24 cellular contexts compared by ENCODE assay signal in the genomic region with DNA sequence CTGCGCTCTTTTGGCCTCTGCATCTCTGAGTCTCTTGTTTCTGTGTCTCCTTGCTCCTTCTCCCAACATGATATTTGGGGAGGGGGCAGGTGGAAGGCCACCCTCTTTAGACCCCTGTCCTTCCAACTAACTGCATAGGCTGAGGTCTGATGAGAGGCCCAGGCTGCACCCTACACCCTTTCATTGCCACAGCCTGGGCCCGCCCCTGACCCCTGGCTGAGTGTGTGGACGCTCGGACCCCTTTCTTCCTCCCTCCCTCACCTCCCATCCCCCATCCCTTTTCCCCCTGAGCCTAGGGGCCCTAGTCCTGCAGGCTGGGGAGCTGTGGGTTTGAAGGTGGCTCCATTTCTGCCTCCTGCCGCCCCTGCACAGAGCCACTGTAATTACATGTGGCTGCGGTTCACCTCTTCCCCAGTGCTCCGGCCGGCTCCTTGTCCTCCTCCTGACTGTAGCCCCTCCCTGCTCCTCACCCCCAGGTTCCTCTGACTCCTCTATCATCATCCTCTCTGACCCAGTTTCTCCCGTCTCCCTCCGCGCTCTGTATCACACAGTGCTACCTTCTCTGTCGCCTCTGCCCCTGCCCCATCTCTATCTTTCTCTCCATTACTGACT. TPM values are rescaled to one million over a fixed set of nuclear protein-coding genes. Genes with fewer than 3 reads are reported as not detected.
DNase-seq lines count a peak whose midpoint lies in the region; ATAC-seq, FAIRE-seq and TF ChIP-seq lines count a peak whose summit lies in the region.
"Had no signal": no experiment of that assay in that cellular context is flagged by ENCODE, and none has a peak within 500 bp of the region (broad histone marks: within the 10 kb centered on the region; RNA-seq: fewer than 3 reads in every experiment).

No MANE protein-coding gene starts in this region.

- H3K27me3 ChIP-seq in ectodermal cell (ENCODE audit: control insufficient read depth, insufficient read depth, low read length, poor library complexity, severe bottlenecking) (no peaks in the 10 kb centered on the region), upper lobe of right lung (no peaks in the 10 kb centered on the region)
- no peaks in the 10 kb centered on the region for H3K27me3 ChIP-seq in CD8-positive, alpha-beta T cell (ENCODE audit: insufficient read depth, low read length)
- H3K27me3 ChIP-seq: BLaER1 treated with 17β-estradiol and CSF1 and Interleukin-3, amounts not matched to agents 10 nM and 100 nM had no signal

- intact Hi-C loops in activated naive CD4-positive, alpha-beta T cell treated with anti-CD3 and anti-CD28 coated beads for 36 hours (cut with micrococcal nuclease): no loop called here
- intact Hi-C loops in upper lobe of right lung (cut with DNase I): no loop called here
- intact Hi-C loops in CD8-positive, alpha-beta T cell (cut with DNase I, micrococcal nuclease): no loop called here

- CTCF ChIA-PET in activated naive CD4-positive, alpha-beta T cell treated with anti-CD3 and anti-CD28 coated beads for 36 hours (lab: Charles Lee): no interaction called here
- CTCF ChIA-PET in CD8-positive, alpha-beta T cell (lab: Charles Lee): no interaction called here

- POLR2A ChIA-PET in CD8-positive, alpha-beta T cell (lab: Charles Lee): no interaction called here

- H3K27ac ChIP-seq in ectodermal cell (ENCODE audit: insufficient read depth, low read depth, low read length, poor library complexity, severe bottlenecking): no peak overlapping the region
- H3K27ac ChIP-seq in upper lobe of right lung: no peak overlapping the region
- H3K27ac ChIP-seq in CD8-positive, alpha-beta T cell (ENCODE audit: low read depth, low read length): no peak overlapping the region
- H3K27ac ChIP-seq: HL-60, prostate gland, spleen had no signal

- FAIRE-seq in GM19239 (lab: Jason Lieb, UNC): no peak
- FAIRE-seq: A204.1, G401.6, islet of Langerhans, urothelium cell line had no signal

- DNase-seq in activated naive CD4-positive, alpha-beta T cell treated with anti-CD3 and anti-CD28 coated beads, Interleukin-2, amount 50 U/mL, for 72 hours (ENCODE audit: low spot score in 2 of 2): no peak
- no peak for DNase-seq in activated naive CD4-positive, alpha-beta T cell treated with anti-CD3 and anti-CD28 coated beads for 36 hours
- DNase-seq in upper lobe of right lung (peak; percentile 39), NCI-H526 treated with DMSO at 0.1 percent for 48 hours (lab: John Stamatoyannopoulos, UW) (no peak), GM19239 (ENCODE audit: insufficient read length, low spot score) (no peak)
- DNase-seq in CD8-positive, alpha-beta T cell: no peak
- DNase-seq: activated CD4-positive, alpha-beta T cell treated with anti-CD3 and anti-CD28 coated beads, Interleukin-2, amount 50 U/mL, for 1 hour; naive B cell; NCI-H2081 treated with DMSO at 0.1 percent for 48 hours; spleen; stimulated activated CD4-positive, alpha-beta T cell treated with anti-CD3 and anti-CD28 coated beads, Interleukin-4, amount 100 ng/mL, for 4 hours; T-helper 1 cell had no signal

- H3K4me3 Mint-ChIP-seq in activated naive CD4-positive, alpha-beta T cell treated with anti-CD3 and anti-CD28 coated beads for 36 hours: no peak overlapping the region
- H3K4me3 Mint-ChIP-seq in nephron: peak overlapping the region; percentile 56 to 68 (median 68)
- H3K4me3 Mint-ChIP-seq in CD8-positive, alpha-beta T cell: no peak overlapping the region

- no peaks in the 10 kb centered on the region for H3K9me3 Mint-ChIP-seq in activated naive CD4-positive, alpha-beta T cell treated with anti-CD3 and anti-CD28 coated beads, Interleukin-2, amount 50 U/mL, for 72 hours
- H3K9me3 Mint-ChIP-seq in activated naive CD4-positive, alpha-beta T cell treated with anti-CD3 and anti-CD28 coated beads for 36 hours: no peaks in the 10 kb centered on the region
- no peaks in the 10 kb centered on the region for H3K9me3 Mint-ChIP-seq in nephron
- no peaks in the 10 kb centered on the region for H3K9me3 Mint-ChIP-seq in CD8-positive, alpha-beta T cell
- H3K9me3 Mint-ChIP-seq: naive B cell had no signal

- peaks cover 7% of the 10 kb centered on the region for H3K27me3 Mint-ChIP-seq in activated naive CD4-positive, alpha-beta T cell treated with anti-CD3 and anti-CD28 coated beads for 36 hours (ENCODE audit: low read depth)
- peaks cover 11% of the 10 kb centered on the region for H3K27me3 Mint-ChIP-seq in nephron (ENCODE audit: low read depth)
- peaks cover 19% of the 10 kb centered on the region for H3K27me3 Mint-ChIP-seq in CD8-positive, alpha-beta T cell (ENCODE audit: low read depth)

- H3K4me1 ChIP-seq in ectodermal cell (ENCODE audit: control insufficient read depth, insufficient read depth, low read length) (peaks cover 52% of the 10 kb centered on the region), upper lobe of right lung (peaks cover 8% of the 10 kb centered on the region)
- H3K4me1 ChIP-seq in CD8-positive, alpha-beta T cell (ENCODE audit: insufficient read depth, low read length): no peaks in the 10 kb centered on the region
- H3K4me1 ChIP-seq: prostate gland had no signal

- no peaks in the 10 kb centered on the region for H3K36me3 Mint-ChIP-seq in activated naive CD4-positive, alpha-beta T cell treated with anti-CD3 and anti-CD28 coated beads, Interleukin-2, amount 50 U/mL, for 72 hours
- H3K36me3 Mint-ChIP-seq in activated naive CD4-positive, alpha-beta T cell treated with anti-CD3 and anti-CD28 coated beads for 36 hours (ENCODE audit: low read depth): no peaks in the 10 kb centered on the region
- H3K36me3 Mint-ChIP-seq in nephron (ENCODE audit: low read depth): peaks cover 60% of the 10 kb centered on the region
- H3K36me3 Mint-ChIP-seq in CD8-positive, alpha-beta T cell: no peaks in the 10 kb centered on the region
- H3K36me3 Mint-ChIP-seq: naive B cell had no signal

- H3K4me1 Mint-ChIP-seq in activated naive CD4-positive, alpha-beta T cell treated with anti-CD3 and anti-CD28 coated beads for 36 hours (ENCODE audit: low read depth): no peaks in the 10 kb centered on the region
- peaks cover 87% of the 10 kb centered on the region for H3K4me1 Mint-ChIP-seq in nephron
- no peaks in the 10 kb centered on the region for H3K4me1 Mint-ChIP-seq in CD8-positive, alpha-beta T cell (ENCODE audit: low read depth)

- no peaks in the 10 kb centered on the region for H3K9me3 ChIP-seq in ectodermal cell (ENCODE audit: control insufficient read depth, low read length)
- H3K9me3 ChIP-seq in upper lobe of right lung: no peaks in the 10 kb centered on the region
- H3K9me3 ChIP-seq in CD8-positive, alpha-beta T cell (ENCODE audit: low read length): no peaks in the 10 kb centered on the region
- H3K9me3 ChIP-seq: BLaER1 treated with 17β-estradiol and CSF1 and Interleukin-3, amounts not matched to agents 10 nM and 100 nM; prostate gland; spleen had no signal

- H3K4me3 ChIP-seq in ectodermal cell (ENCODE audit: insufficient read depth, low read depth, low read length) (peak overlapping the region; percentile 10), upper lobe of right lung (no peak overlapping the region)
- H3K4me3 ChIP-seq in CD8-positive, alpha-beta T cell (ENCODE audit: low read depth, low read length): no peak overlapping the region
- H3K4me3 ChIP-seq: BLaER1 treated with 17β-estradiol and CSF1 and Interleukin-3, amounts not matched to agents 10 nM and 100 nM; lung; prostate gland; spleen had no signal

- 21 to 23% methylated on average over 12 of the region's 12 CpGs for WGBS in ectodermal cell, 2 experiments

- H3K36me3 ChIP-seq in ectodermal cell (ENCODE audit: control insufficient read depth, insufficient read depth, low read length) (peaks cover 22% of the 10 kb centered on the region), upper lobe of right lung (no peaks in the 10 kb centered on the region)
- no peaks in the 10 kb centered on the region for H3K36me3 ChIP-seq in CD8-positive, alpha-beta T cell (ENCODE audit: insufficient read depth, low read length)
- H3K36me3 ChIP-seq: prostate gland, spleen had no signal

- no peak for ATAC-seq in activated naive CD4-positive, alpha-beta T cell treated with anti-CD3 and anti-CD28 coated beads, Interleukin-2, amount 50 U/mL, for 72 hours
- ATAC-seq in upper lobe of right lung: no peak
- no peak for ATAC-seq in CD8-positive, alpha-beta T cell
- ATAC-seq: Right ventricle myocardium inferior had no signal

- peak overlapping the region; percentile 70 to 78 for H3K27ac Mint-ChIP-seq in activated naive CD4-positive, alpha-beta T cell treated with anti-CD3 and anti-CD28 coated beads, Interleukin-2, amount 50 U/mL, for 72 hours
- no peak overlapping the region for H3K27ac Mint-ChIP-seq in activated naive CD4-positive, alpha-beta T cell treated with anti-CD3 and anti-CD28 coated beads for 36 hours
- peak overlapping the region; percentile 66 to 97 (median 71) for H3K27ac Mint-ChIP-seq in nephron
- H3K27ac Mint-ChIP-seq in CD8-positive, alpha-beta T cell: no peak overlapping the region

- no peak for TF ChIP-seq CTCF in nephron (IDR thresholded peaks at IDR 0.05; ENCODE audit: unreplicated experiment in 3 of 3)
- no peak for TF ChIP-seq CTCF in upper lobe of right lung (IDR thresholded peaks at IDR 0.05)
- no peak for TF ChIP-seq CTCF in CD8-positive, alpha-beta T cell (IDR thresholded peaks at IDR 0.05)

RNA-seq across cellular contexts. Expression of gene MDFI, which starts 6.8 kb away (rescaled TPM):
- total RNA-seq in activated naive CD4-positive, alpha-beta T cell treated with anti-CD3 and anti-CD28 coated beads, Interleukin-2, amount 50 U/mL, for 72 hours: not detected
- total RNA-seq in activated naive CD4-positive, alpha-beta T cell treated with anti-CD3 and anti-CD28 coated beads for 36 hours: not detected
- 63.6 TPM for polyA plus RNA-seq in ectodermal cell (2013, experiment 1 of 4)
- 49.1 TPM for polyA plus RNA-seq in ectodermal cell (2013, experiment 2 of 4)
- polyA plus RNA-seq in ectodermal cell (2013, experiment 3 of 4): 69.8 TPM
- polyA plus RNA-seq in ectodermal cell (2013, experiment 4 of 4): 71.0 TPM
- 11.0 TPM for total RNA-seq in upper lobe of right lung
- not detected for total RNA-seq in CD8-positive, alpha-beta T cell
- polyA plus RNA-seq: fibroblast of lung had no signal

Comparison
In these comparisons a context has a peak if more than half of its experiments do, and no peak if none do; other contexts are left out.
1. H3K27ac Mint-ChIP-seq: peak in activated naive CD4-positive, alpha-beta T cell treated with anti-CD3 and anti-CD28 coated beads, Interleukin-2, amount 50 U/mL, for 72 hours (2 of 2) and nephron (3 of 3); none in activated naive CD4-positive, alpha-beta T cell treated with anti-CD3 and anti-CD28 coated beads for 36 hours (single experiment) and CD8-positive, alpha-beta T cell (single experiment).
2. H3K4me3 Mint-ChIP-seq: peak in nephron (3 of 3); none in activated naive CD4-positive, alpha-beta T cell treated with anti-CD3 and anti-CD28 coated beads for 36 hours (single experiment) and CD8-positive, alpha-beta T cell (single experiment).
3. RNA of gene MDFI, which starts 6.8 kb away (total RNA-seq): 11.0 TPM in upper lobe of right lung (single experiment); not detected in activated naive CD4-positive, alpha-beta T cell treated with anti-CD3 and anti-CD28 coated beads, Interleukin-2, amount 50 U/mL, for 72 hours, not detected in activated naive CD4-positive, alpha-beta T cell treated with anti-CD3 and anti-CD28 coated beads for 36 hours and not detected in CD8-positive, alpha-beta T cell; every median in the first group is over 10 times any median in the second.